In genomic region chr4:17810260-17811077, GRCh38 we compare ENCODE assay signal across 1 cellular context.
TF ChIP-seq lines count a peak whose summit lies in the region.

Gene DCAF16, minus strand, starts transcription at chr4:17810757. Its CDS starts 6,616 bp downstream, at chr4:17804141.
Gene NCAPG, plus strand, starts transcription at chr4:17810979. Its CDS starts 99 bp downstream, at chr4:17811078.

TF ChIP-seq in HepG2, 621 proteins besides CTCF, POLR2A, EP300 and RAD21 (continued from another document and continues in another):
- TF ChIP-seq ETV6 (CRISPR knock-in tag; conservative IDR thresholded peaks at IDR 0.05) (no peak), SP1 (IDR thresholded peaks at IDR 0.05) (peak; percentile 92), SP1 (CRISPR knock-in tag; IDR thresholded peaks at IDR 0.05) (peak; percentile 86), MIER2 (CRISPR knock-in tag; IDR thresholded peaks at IDR 0.05) (no peak; the same call in 1 of the 2 replicates), THYN1 (CRISPR knock-in tag; IDR thresholded peaks at IDR 0.05; ENCODE audit: borderline replicate concordance, low read depth) (no peak), FOXK2 (IDR thresholded peaks at IDR 0.05) (0 out of 2 replicates have a peak, but pooled peaks have one; percentile 5), HNRNPLL (IDR thresholded peaks at IDR 0.05; ENCODE audit: low read depth, low read length, poor library complexity, severe bottlenecking) (peak; percentile 88), ZNF205 (CRISPR knock-in tag; IDR thresholded peaks at IDR 0.05) (peak; percentile 66), SETDB1 (CRISPR knock-in tag; IDR thresholded peaks at IDR 0.05; ENCODE audit: borderline replicate concordance) (no peak), FOXJ3 (CRISPR knock-in tag; IDR thresholded peaks at IDR 0.05; ENCODE audit: borderline replicate concordance) (no peak; the same call in 1 of the 2 replicates), ARID2 (CRISPR knock-in tag; IDR thresholded peaks at IDR 0.05; ENCODE audit: borderline replicate concordance) (peak; percentile 47; the same call in 1 of the 2 replicates), MED13 (CRISPR knock-in tag; IDR thresholded peaks at IDR 0.05) (no peak; the same call in 1 of the 2 replicates), ZNF883 (CRISPR knock-in tag; IDR thresholded peaks at IDR 0.05; ENCODE audit: not compliant biosample characterization) (peak; percentile 95), HHEX (CRISPR knock-in tag; IDR thresholded peaks at IDR 0.05) (no peak), ZNF615 (CRISPR knock-in tag; IDR thresholded peaks at IDR 0.05; ENCODE audit: borderline replicate concordance) (no peak), FOSL1 (CRISPR knock-in tag; IDR thresholded peaks at IDR 0.05; ENCODE audit: borderline replicate concordance) (no peak), ZNF687 (CRISPR knock-in tag; IDR thresholded peaks at IDR 0.05) (peak; percentile 97), MYC (CRISPR knock-in tag; IDR thresholded peaks at IDR 0.05; ENCODE audit: borderline replicate concordance) (peak; percentile 91), GATA4 (IDR thresholded peaks at IDR 0.05; ENCODE audit: borderline replicate concordance, low read depth) (peak; percentile 46), ZNF230 (CRISPR knock-in tag; IDR thresholded peaks at IDR 0.05) (peak; percentile 56; the same call in 1 of the 2 replicates), GTF2F1 (IDR thresholded peaks at IDR 0.05; ENCODE audit: low read length) (no peak), TOPORS (CRISPR knock-in tag; IDR thresholded peaks at IDR 0.05) (no peak), NPAS2 (CRISPR knock-in tag; IDR thresholded peaks at IDR 0.05; ENCODE audit: borderline replicate concordance) (no peak), SRSF1 (optimal IDR thresholded peaks at IDR 0.05; ENCODE audit: low read depth, low read length) (peak; percentile 20), ZNF354B (CRISPR knock-in tag; IDR thresholded peaks at IDR 0.05) (peak; percentile 76; the same call in 1 of the 2 replicates), ZNF44 (CRISPR knock-in tag; IDR thresholded peaks at IDR 0.05) (no peak), TBL1XR1 (IDR thresholded peaks at IDR 0.05; ENCODE audit: borderline replicate concordance, low read length, partially characterized antibody) (peak; percentile 63), ZFP36L2 (CRISPR knock-in tag; IDR thresholded peaks at IDR 0.05) (no peak), ZNF766 (CRISPR knock-in tag; IDR thresholded peaks at IDR 0.05; ENCODE audit: borderline replicate concordance) (peak; percentile 78; the same call in 1 of the 2 replicates), MEF2D (CRISPR knock-in tag; IDR thresholded peaks at IDR 0.05) (peak; percentile 87), MXI1 (IDR thresholded peaks at IDR 0.05; ENCODE audit: borderline replicate concordance, low read depth, low read length) (peak; percentile 90; the same call in 2 of the 3 replicates), ZNF253 (CRISPR knock-in tag; IDR thresholded peaks at IDR 0.05; ENCODE audit: borderline replicate concordance) (no peak), TEAD2 (CRISPR knock-in tag; IDR thresholded peaks at IDR 0.05) (no peak), CEBPB (IDR thresholded peaks at IDR 0.05; ENCODE audit: borderline replicate concordance, low read depth, low read length) (no peak), ZNF138 (CRISPR knock-in tag; IDR thresholded peaks at IDR 0.05; ENCODE audit: low read depth) (peak; percentile 98), FOXP4 (CRISPR knock-in tag; IDR thresholded peaks at IDR 0.05) (peak; percentile 45; the same call in 1 of the 2 replicates), HES4 (CRISPR knock-in tag; IDR thresholded peaks at IDR 0.05; ENCODE audit: borderline replicate concordance) (peak; percentile 71), KLF13 (CRISPR knock-in tag; IDR thresholded peaks at IDR 0.05) (peak; percentile 50; the same call in 1 of the 2 replicates)
- TF ChIP-seq, protein P1, sequence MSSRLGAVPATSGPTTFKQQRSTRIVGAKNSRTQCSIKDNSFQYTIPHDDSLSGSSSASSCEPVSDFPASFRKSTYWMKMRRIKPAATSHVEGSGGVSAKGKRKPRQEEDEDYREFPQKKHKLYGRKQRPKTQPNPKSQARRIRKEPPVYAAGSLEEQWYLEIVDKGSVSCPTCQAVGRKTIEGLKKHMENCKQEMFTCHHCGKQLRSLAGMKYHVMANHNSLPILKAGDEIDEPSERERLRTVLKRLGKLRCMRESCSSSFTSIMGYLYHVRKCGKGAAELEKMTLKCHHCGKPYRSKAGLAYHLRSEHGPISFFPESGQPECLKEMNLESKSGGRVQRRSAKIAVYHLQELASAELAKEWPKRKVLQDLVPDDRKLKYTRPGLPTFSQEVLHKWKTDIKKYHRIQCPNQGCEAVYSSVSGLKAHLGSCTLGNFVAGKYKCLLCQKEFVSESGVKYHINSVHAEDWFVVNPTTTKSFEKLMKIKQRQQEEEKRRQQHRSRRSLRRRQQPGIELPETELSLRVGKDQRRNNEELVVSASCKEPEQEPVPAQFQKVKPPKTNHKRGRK (CRISPR knock-in tag; IDR thresholded peaks at IDR 0.05): no peak
- TF ChIP-seq, protein P2, sequence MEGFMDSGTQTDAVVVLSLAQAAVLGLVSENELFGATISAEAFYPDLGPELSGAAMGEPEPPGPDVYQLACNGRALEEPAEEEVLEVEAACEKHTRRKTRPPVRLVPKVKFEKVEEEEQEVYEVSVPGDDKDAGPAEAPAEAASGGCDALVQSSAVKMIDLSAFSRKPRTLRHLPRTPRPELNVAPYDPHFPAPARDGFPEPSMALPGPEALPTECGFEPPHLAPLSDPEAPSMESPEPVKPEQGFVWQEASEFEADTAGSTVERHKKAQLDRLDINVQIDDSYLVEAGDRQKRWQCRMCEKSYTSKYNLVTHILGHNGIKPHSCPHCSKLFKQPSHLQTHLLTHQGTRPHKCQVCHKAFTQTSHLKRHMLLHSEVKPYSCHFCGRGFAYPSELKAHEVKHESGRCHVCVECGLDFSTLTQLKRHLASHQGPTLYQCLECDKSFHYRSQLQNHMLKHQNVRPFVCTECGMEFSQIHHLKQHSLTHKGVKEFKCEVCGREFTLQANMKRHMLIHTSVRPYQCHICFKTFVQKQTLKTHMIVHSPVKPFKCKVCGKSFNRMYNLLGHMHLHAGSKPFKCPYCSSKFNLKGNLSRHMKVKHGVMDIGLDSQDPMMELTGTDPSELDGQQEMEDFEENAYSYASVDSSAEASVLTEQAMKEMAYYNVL (CRISPR knock-in tag; IDR thresholded peaks at IDR 0.05; ENCODE audit: borderline replicate concordance): no peak
- TF ChIP-seq, protein P3, sequence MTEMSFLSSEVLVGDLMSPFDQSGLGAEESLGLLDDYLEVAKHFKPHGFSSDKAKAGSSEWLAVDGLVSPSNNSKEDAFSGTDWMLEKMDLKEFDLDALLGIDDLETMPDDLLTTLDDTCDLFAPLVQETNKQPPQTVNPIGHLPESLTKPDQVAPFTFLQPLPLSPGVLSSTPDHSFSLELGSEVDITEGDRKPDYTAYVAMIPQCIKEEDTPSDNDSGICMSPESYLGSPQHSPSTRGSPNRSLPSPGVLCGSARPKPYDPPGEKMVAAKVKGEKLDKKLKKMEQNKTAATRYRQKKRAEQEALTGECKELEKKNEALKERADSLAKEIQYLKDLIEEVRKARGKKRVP (CRISPR knock-in tag; IDR thresholded peaks at IDR 0.05): peak in 1 of 2 experiments; percentile 65; a peak in 2 of 4 replicates
- TF ChIP-seq, protein P4, sequence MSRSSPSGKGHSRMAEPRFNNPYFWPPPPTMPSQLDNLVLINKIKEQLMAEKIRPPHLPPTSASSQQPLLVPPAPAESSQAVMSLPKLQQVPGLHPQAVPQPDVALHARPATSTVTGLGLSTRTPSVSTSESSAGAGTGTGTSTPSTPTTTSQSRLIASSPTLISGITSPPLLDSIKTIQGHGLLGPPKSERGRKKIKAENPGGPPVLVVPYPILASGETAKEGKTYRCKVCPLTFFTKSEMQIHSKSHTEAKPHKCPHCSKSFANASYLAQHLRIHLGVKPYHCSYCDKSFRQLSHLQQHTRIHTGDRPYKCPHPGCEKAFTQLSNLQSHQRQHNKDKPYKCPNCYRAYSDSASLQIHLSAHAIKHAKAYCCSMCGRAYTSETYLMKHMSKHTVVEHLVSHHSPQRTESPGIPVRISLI (CRISPR knock-in tag; IDR thresholded peaks at IDR 0.05; ENCODE audit: borderline replicate concordance): no peak
- TF ChIP-seq, protein P5, sequence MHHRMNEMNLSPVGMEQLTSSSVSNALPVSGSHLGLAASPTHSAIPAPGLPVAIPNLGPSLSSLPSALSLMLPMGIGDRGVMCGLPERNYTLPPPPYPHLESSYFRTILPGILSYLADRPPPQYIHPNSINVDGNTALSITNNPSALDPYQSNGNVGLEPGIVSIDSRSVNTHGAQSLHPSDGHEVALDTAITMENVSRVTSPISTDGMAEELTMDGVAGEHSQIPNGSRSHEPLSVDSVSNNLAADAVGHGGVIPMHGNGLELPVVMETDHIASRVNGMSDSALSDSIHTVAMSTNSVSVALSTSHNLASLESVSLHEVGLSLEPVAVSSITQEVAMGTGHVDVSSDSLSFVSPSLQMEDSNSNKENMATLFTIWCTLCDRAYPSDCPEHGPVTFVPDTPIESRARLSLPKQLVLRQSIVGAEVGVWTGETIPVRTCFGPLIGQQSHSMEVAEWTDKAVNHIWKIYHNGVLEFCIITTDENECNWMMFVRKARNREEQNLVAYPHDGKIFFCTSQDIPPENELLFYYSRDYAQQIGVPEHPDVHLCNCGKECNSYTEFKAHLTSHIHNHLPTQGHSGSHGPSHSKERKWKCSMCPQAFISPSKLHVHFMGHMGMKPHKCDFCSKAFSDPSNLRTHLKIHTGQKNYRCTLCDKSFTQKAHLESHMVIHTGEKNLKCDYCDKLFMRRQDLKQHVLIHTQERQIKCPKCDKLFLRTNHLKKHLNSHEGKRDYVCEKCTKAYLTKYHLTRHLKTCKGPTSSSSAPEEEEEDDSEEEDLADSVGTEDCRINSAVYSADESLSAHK (CRISPR knock-in tag; IDR thresholded peaks at IDR 0.05; ENCODE audit: borderline replicate concordance): no peak
- TF ChIP-seq, protein P6, sequence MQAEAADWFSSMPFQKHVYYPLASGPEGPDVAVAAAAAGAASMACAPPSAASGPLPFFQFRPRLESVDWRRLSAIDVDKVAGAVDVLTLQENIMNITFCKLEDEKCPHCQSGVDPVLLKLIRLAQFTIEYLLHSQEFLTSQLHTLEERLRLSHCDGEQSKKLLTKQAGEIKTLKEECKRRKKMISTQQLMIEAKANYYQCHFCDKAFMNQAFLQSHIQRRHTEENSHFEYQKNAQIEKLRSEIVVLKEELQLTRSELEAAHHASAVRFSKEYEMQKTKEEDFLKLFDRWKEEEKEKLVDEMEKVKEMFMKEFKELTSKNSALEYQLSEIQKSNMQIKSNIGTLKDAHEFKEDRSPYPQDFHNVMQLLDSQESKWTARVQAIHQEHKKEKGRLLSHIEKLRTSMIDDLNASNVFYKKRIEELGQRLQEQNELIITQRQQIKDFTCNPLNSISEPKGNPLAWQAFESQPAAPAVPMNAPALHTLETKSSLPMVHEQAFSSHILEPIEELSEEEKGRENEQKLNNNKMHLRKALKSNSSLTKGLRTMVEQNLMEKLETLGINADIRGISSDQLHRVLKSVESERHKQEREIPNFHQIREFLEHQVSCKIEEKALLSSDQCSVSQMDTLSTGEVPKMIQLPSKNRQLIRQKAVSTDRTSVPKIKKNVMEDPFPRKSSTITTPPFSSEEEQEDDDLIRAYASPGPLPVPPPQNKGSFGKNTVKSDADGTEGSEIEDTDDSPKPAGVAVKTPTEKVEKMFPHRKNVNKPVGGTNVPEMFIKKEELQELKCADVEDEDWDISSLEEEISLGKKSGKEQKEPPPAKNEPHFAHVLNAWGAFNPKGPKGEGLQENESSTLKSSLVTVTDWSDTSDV (CRISPR knock-in tag; IDR thresholded peaks at IDR 0.05): no peak
- TF ChIP-seq, protein P7, sequence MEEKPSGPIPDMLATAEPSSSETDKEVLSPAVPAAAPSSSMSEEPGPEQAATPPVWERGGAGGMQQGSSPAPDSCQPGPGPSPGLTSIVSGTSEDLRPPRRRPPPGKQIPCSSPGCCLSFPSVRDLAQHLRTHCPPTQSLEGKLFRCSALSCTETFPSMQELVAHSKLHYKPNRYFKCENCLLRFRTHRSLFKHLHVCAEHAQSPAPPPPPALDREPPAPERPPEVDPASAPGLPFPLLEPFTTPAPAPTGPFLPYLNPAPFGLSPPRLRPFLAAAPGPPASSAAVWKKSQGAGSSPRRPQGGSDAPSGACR (CRISPR knock-in tag; IDR thresholded peaks at IDR 0.05): no peak
